Comparison of ENCODE assay signal across 13 cellular contexts in genomic region chr14:95294834-95295599, GRCh38. TPM values are rescaled to one million over a fixed set of nuclear protein-coding genes. Genes with fewer than 3 reads are reported as not detected.
DNase-seq lines count a peak whose midpoint lies in the region; ATAC-seq, FAIRE-seq and TF ChIP-seq lines count a peak whose summit lies in the region.
"Had no signal": no experiment of that assay in that cellular context is flagged by ENCODE, and none has a peak within 500 bp of the region (broad histone marks: within the 10 kb centered on the region; RNA-seq: fewer than 3 reads in every experiment).

No MANE protein-coding gene starts in this region.

- no peak overlapping the region for H3K9ac ChIP-seq in endothelial cell of umbilical vein (replicated peaks; ENCODE audit: extremely low read depth, insufficient read depth, low read length)
- H3K9ac ChIP-seq: neural progenitor cell had no signal

- BruUV-seq in endothelial cell of umbilical vein (replicated peaks; lab: Mats Ljungman, UMichigan): no TSS peak

- peaks cover 4 to 42% (median 20%) of the 10 kb centered on the region in 5 donors for H3K27me3 Mint-ChIP-seq in naive thymus-derived CD8-positive, alpha-beta T cell

- FAIRE-seq in endothelial cell of umbilical vein (lab: Jason Lieb, UNC): peak; percentile 58

- no peaks in the 10 kb centered on the region for H3K36me3 ChIP-seq in endothelial cell of umbilical vein (ENCODE audit: control insufficient read depth in 2 of 2, extremely low read depth in 1 of 2, insufficient read depth in 2 of 2, low read length in 2 of 2)
- no peaks in the 10 kb centered on the region for H3K36me3 ChIP-seq in prostate gland
- H3K36me3 ChIP-seq: neural progenitor cell had no signal

- CTCF ChIA-PET in endothelial cell of umbilical vein (lab: Charles Lee): interaction anchor here (1.1 kb wide), 1 partner anchor 29 kb away, joined by 4 read pairs; no protein-coding TSS in a partner anchor

- no peaks in the 10 kb centered on the region for H3K9me3 ChIP-seq in endothelial cell of umbilical vein (replicated peaks; ENCODE audit: control insufficient read depth, insufficient read depth, low read length)
- H3K9me3 ChIP-seq in prostate gland: no peaks in the 10 kb centered on the region
- H3K9me3 ChIP-seq: testis had no signal

- peaks cover 13% of the 10 kb centered on the region for H3K4me1 ChIP-seq in endothelial cell of umbilical vein (ENCODE audit: control insufficient read depth, extremely low read depth, insufficient read depth, low read length)
- no peaks in the 10 kb centered on the region for H3K4me1 ChIP-seq in prostate gland (replicated peaks)

- 83% methylated on average over 9 of the region's 9 CpGs for WGBS in prostate gland

- no peaks in the 10 kb centered on the region for H3K79me2 ChIP-seq in endothelial cell of umbilical vein (ENCODE audit: control insufficient read depth, insufficient read depth, low read length)

- intact Hi-C loops in endothelial cell of umbilical vein (cut with micrococcal nuclease): no loop called here
- intact Hi-C loops in posterior vena cava (cut with DNase I): no loop called here
- intact Hi-C loops in prostate gland (cut with DNase I): no loop called here

- peaks cover 0 to 5% (median 0%) of the 10 kb centered on the region in 3 donors for H3K36me3 Mint-ChIP-seq in naive thymus-derived CD8-positive, alpha-beta T cell

- DNase-seq in DMS53 (lab: John Stamatoyannopoulos, UW): peak; percentile 86
- peak; percentile 46 for DNase-seq in NCI-H774 (lab: John Stamatoyannopoulos, UW)
- DNase-seq in endothelial cell of umbilical vein (ENCODE audit: low read depth, low spot score): peak; percentile 34
- peak; percentile 60 for DNase-seq in posterior vena cava (ENCODE audit: low spot score)
- DNase-seq in mucosa of gallbladder (ENCODE audit: low spot score): no peak
- no peak for DNase-seq in prostate gland (ENCODE audit: low spot score)
- no peak for DNase-seq in naive thymus-derived CD8-positive, alpha-beta T cell
- DNase-seq: stimulated activated CD4-positive, alpha-beta T cell treated with anti-CD3 and anti-CD28 coated beads, Interleukin-4, amount 100 ng/mL, for 24 hours; testis had no signal

- H3K4me3 ChIP-seq in endothelial cell of umbilical vein (replicated peaks in 1 of 3; ENCODE audit: insufficient read depth in 1 of 3, low read depth in 1 of 3, low read length in 3 of 3) (no peak overlapping the region), prostate gland (no peak overlapping the region)
- H3K4me3 ChIP-seq: neural progenitor cell, testis had no signal

- no peak overlapping the region for H3K4me3 Mint-ChIP-seq in naive thymus-derived CD8-positive, alpha-beta T cell
- H3K4me3 Mint-ChIP-seq: activated T-helper 17 cell treated with anti-CD3 and anti-CD28 coated beads, Interleukin-2, amount 50 U/mL, for 72 hours; dendritic cell treated with granulocyte-macrophage colony-stimulating factor and Interleukin-4, amounts not matched to agents 40 ng/mL and 50 ng/mL, for 4 days; neural progenitor cell had no signal

- H3K27ac ChIP-seq in endothelial cell of umbilical vein (ENCODE audit: insufficient read depth, low read depth, low read length): no peak overlapping the region
- no peak overlapping the region for H3K27ac ChIP-seq in prostate gland
- H3K27ac ChIP-seq: neural progenitor cell, testis had no signal

- peaks cover 2 to 21% (median 5%) of the 10 kb centered on the region in 9 donors for H3K9me3 Mint-ChIP-seq in naive thymus-derived CD8-positive, alpha-beta T cell
- H3K9me3 Mint-ChIP-seq: dendritic cell treated with granulocyte-macrophage colony-stimulating factor and Interleukin-4, amounts not matched to agents 40 ng/mL and 50 ng/mL, for 4 days had no signal

- POLR2A ChIA-PET in endothelial cell of umbilical vein (lab: Charles Lee): no interaction called here
- POLR2A ChIA-PET in naive thymus-derived CD8-positive, alpha-beta T cell (lab: Charles Lee): no interaction called here

- peak overlapping the region in 1 of 10 donors; percentile 20 for H3K27ac Mint-ChIP-seq in naive thymus-derived CD8-positive, alpha-beta T cell
- H3K27ac Mint-ChIP-seq: activated T-helper 17 cell treated with anti-CD3 and anti-CD28 coated beads, Interleukin-2, amount 50 U/mL, for 72 hours; dendritic cell treated with granulocyte-macrophage colony-stimulating factor and Interleukin-4, amounts not matched to agents 40 ng/mL and 50 ng/mL, for 4 days had no signal

- no peaks in the 10 kb centered on the region for H3K27me3 ChIP-seq in endothelial cell of umbilical vein (ENCODE audit: control insufficient read depth in 2 of 2, insufficient read depth in 2 of 2, low read length in 2 of 2)
- no peaks in the 10 kb centered on the region for H3K27me3 ChIP-seq in prostate gland (replicated peaks; ENCODE audit: insufficient read depth)
- H3K27me3 ChIP-seq: neural progenitor cell, testis had no signal

- dilution Hi-C loops in endothelial cell of umbilical vein (cut with MboI; ENCODE audit: extremely low pct_ligation_motif_present, low sequenced_read_pairs): no loop called here

- no peak for TF ChIP-seq CTCF in endothelial cell of umbilical vein (IDR thresholded peaks at IDR 0.05; ENCODE audit: extremely low read depth in 1 of 2, insufficient read depth in 1 of 2, low read depth in 1 of 2, low read length in 2 of 2)
- no peak for TF ChIP-seq CTCF in prostate gland (IDR thresholded peaks at IDR 0.05)

- H2AFZ ChIP-seq in endothelial cell of umbilical vein (ENCODE audit: low read depth, low read length): no peak overlapping the region
- H2AFZ ChIP-seq: neural progenitor cell had no signal

- no peak for TF ChIP-seq POLR2A in endothelial cell of umbilical vein (IDR thresholded peaks at IDR 0.05; ENCODE audit: low read depth, low read length)
- no peak for TF ChIP-seq POLR2A in prostate gland (IDR thresholded peaks at IDR 0.05)

- no peaks in the 10 kb centered on the region for H4K20me1 ChIP-seq in endothelial cell of umbilical vein (replicated peaks; ENCODE audit: control insufficient read depth, extremely low read depth, insufficient read depth, low read length)

- no peak overlapping the region for H3K4me2 ChIP-seq in endothelial cell of umbilical vein (ENCODE audit: insufficient read depth, low read length)
- H3K4me2 ChIP-seq: neural progenitor cell had no signal

- peaks cover 0 to 19% (median under 1%) of the 10 kb centered on the region in 4 donors for H3K4me1 Mint-ChIP-seq in naive thymus-derived CD8-positive, alpha-beta T cell
- H3K4me1 Mint-ChIP-seq: activated T-helper 17 cell treated with anti-CD3 and anti-CD28 coated beads, Interleukin-2, amount 50 U/mL, for 72 hours had no signal

- H3K9me1 ChIP-seq in endothelial cell of umbilical vein (replicated peaks; ENCODE audit: control insufficient read depth, extremely low read depth, insufficient read depth, low read length): no peaks in the 10 kb centered on the region

- ATAC-seq in GM21367 (IDR thresholded peaks at IDR 0.05; ENCODE audit: unreplicated experiment): no peak
- no peak for ATAC-seq in naive thymus-derived CD8-positive, alpha-beta T cell
- ATAC-seq: activated T-helper 17 cell treated with anti-CD3 and anti-CD28 coated beads, Interleukin-2, amount 50 U/mL, for 72 hours had no signal

TF ChIP-seq in endothelial cell of umbilical vein, 7 proteins besides CTCF, POLR2A, EP300 and RAD21:
- TF ChIP-seq MAX (IDR thresholded peaks at IDR 0.05; ENCODE audit: insufficient read depth, insufficient read length) (no peak), FOS (IDR thresholded peaks at IDR 0.05; ENCODE audit: borderline replicate concordance, insufficient read depth, low read length) (no peak), POLR2AphosphoS5 (IDR thresholded peaks at IDR 0.05; ENCODE audit: insufficient read depth, low read depth, low read length) (no peak), EZH2 (IDR thresholded peaks at IDR 0.05; ENCODE audit: borderline replicate concordance, low read depth, low read length, severe bottlenecking) (no peak), GATA2 (IDR thresholded peaks at IDR 0.05; ENCODE audit: insufficient read depth, insufficient read length, low read depth, low read length) (no peak), JUN (IDR thresholded peaks at IDR 0.05; ENCODE audit: borderline replicate concordance, insufficient read depth, insufficient read length, low read depth) (no peak), MYC (IDR thresholded peaks at IDR 0.05; ENCODE audit: low read depth, low read length) (no peak)
TF ChIP-seq in endothelial cell of umbilical vein: peak in this region for 0.

RNA-seq across cellular contexts. Expression of gene CLMN, which starts 24.7 kb away (rescaled TPM):
- total RNA-seq in endothelial cell of umbilical vein (8.4 and 9.6 TPM in 2 replicates), posterior vena cava (10 to 100 TPM in 1 of 2 donors, 1 to 10 TPM in 1; 9.4 to 11.1 TPM), mucosa of gallbladder (63.5 TPM), prostate gland (10 to 100 TPM; 24.6 to 39.3 TPM)
- 0.67 and 0.72 TPM in 2 replicates for polyA plus RNA-seq in endothelial cell of umbilical vein
- 1.4 and 1.6 TPM in 2 replicates for polyA plus RNA-seq in endothelial cell of umbilical vein (2011; cell fraction: cytosol; rRNA removed)
- 5.6 and 6.1 TPM in 2 replicates for polyA plus RNA-seq in endothelial cell of umbilical vein (2011; cell fraction: nucleus; rRNA removed)
- 4.0 and 5.9 TPM in 2 replicates for polyA plus RNA-seq in endothelial cell of umbilical vein (2012)
- 2.8 and 3.2 TPM in 2 replicates for polyA minus RNA-seq in endothelial cell of umbilical vein
- 1.0 TPM for polyA minus RNA-seq in endothelial cell of umbilical vein (2011; cell fraction: cytosol; rRNA and poly(A)+ RNA removed)
- polyA minus RNA-seq in endothelial cell of umbilical vein (2011; cell fraction: nucleus; rRNA and poly(A)+ RNA removed): 4.1 and 5.3 TPM in 2 replicates
- 1 to 10 TPM; 2.0 to 2.2 TPM for total RNA-seq in naive thymus-derived CD8-positive, alpha-beta T cell
- under 1 TPM; 0.07 to 0.32 (median 0.18) TPM for polyA plus RNA-seq in naive thymus-derived CD8-positive, alpha-beta T cell

Comparison
In these comparisons a context has a peak if more than half of its experiments do, and no peak if none do; other contexts are left out.
1. DNase-seq: peak in DMS53 (single experiment), NCI-H774 (single experiment), endothelial cell of umbilical vein (single experiment) and posterior vena cava (single experiment); none in mucosa of gallbladder (single experiment), prostate gland (single experiment) and naive thymus-derived CD8-positive, alpha-beta T cell (0 of 10).